Comparison of ENCODE assay signal across 32 cellular contexts in the genomic region with DNA sequence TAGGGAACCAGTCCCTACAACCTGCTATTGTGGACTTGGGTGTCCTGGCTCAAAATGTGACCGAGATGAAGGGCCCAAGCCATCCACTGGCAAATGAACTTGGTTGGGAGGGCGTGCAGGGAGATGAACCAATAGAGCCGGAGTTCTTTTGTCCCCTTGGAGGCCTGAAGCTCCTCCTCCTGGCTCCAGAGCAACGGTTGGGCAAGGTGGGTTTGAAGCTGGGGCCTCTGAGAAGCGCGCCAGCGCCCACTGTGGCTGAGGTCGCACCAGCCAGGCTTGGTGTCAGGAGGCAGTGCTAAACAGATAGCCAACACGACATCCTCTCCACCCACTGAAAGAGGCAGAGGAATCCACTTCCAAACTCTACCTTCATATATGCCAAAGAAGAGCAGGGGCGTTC. TPM values are rescaled to one million over a fixed set of nuclear protein-coding genes. Genes with fewer than 3 reads are reported as not detected.
DNase-seq lines count a peak whose midpoint lies in the region; ATAC-seq, FAIRE-seq and TF ChIP-seq lines count a peak whose summit lies in the region.
"Had no signal": no experiment of that assay in that cellular context is flagged by ENCODE, and none has a peak within 500 bp of the region (broad histone marks: within the 10 kb centered on the region; RNA-seq: fewer than 3 reads in every experiment).

No MANE protein-coding gene starts in this region.

- TF ChIP-seq POLR2A in H1 (IDR thresholded peaks at IDR 0.05; ENCODE audit: control extremely low read depth in 1 of 2, low read depth in 2 of 2, low read length in 2 of 2) (no peak), ovary (IDR thresholded peaks at IDR 0.05) (no peak)

- H2BK5ac ChIP-seq in H1 (ENCODE audit: low read depth, low read length) = peak overlapping the region; percentile 10; the same call in 1 of the 2 replicates

- H2BK20ac ChIP-seq in H1 (ENCODE audit: low read length) = no peak overlapping the region

- H3K9ac ChIP-seq in H1 (replicated peaks in 1 of 4; ENCODE audit: extremely low read depth in 1 of 4, low read depth in 3 of 4, low read length in 3 of 4) (no peak overlapping the region), neural progenitor cell (no peak overlapping the region)
- H3K9ac ChIP-seq: GM23248 had no signal

- no peak for ATAC-seq in GM19035 (IDR thresholded peaks at IDR 0.05; ENCODE audit: unreplicated experiment)
- ATAC-seq: activated CD4-positive, alpha-beta T cell treated with anti-CD3 and anti-CD28 coated beads for 36 hours; activated CD8-positive, alpha-beta T cell treated with anti-CD3 and anti-CD28 coated beads for 36 hours; heart right ventricle; left colon; stimulated activated naive B cell treated with anti-CD40 and anti-IgM and Interleukin-4, amounts not matched to agents 10 μg/mL and 1 μg/mL and 100 μg/mL, for 72 hours had no signal

- H3K4me2 ChIP-seq in H1 (ENCODE audit: insufficient read depth in 1 of 2, low read depth in 2 of 2, low read length in 2 of 2) (no peak overlapping the region), neural progenitor cell (no peak overlapping the region)

- H3K56ac ChIP-seq in H1 (replicated peaks; ENCODE audit: insufficient read length, low read depth, low read length) = no peak overlapping the region

- no peaks in the 10 kb centered on the region for H3K27me3 ChIP-seq in H1 (replicated peaks in 1 of 4; ENCODE audit: control insufficient read depth in 3 of 4, extremely low read depth in 1 of 4, insufficient read depth in 3 of 4, low read length in 3 of 4)
- H3K27me3 ChIP-seq in neural progenitor cell = no peaks in the 10 kb centered on the region
- H3K27me3 ChIP-seq in ovary = no peaks in the 10 kb centered on the region
- H3K27me3 ChIP-seq: heart right ventricle, Peyer's patch, upper lobe of left lung had no signal

- no peak overlapping the region for H3K4ac ChIP-seq in H1 (replicated peaks; ENCODE audit: insufficient read length, low read depth, low read length)

- TF ChIP-seq CTCF in H1 (IDR thresholded peaks at IDR 0.05; ENCODE audit: control extremely low read depth in 1 of 3, insufficient read depth in 1 of 3, low read depth in 1 of 3, low read length in 3 of 3) (peak; percentile 71 to 74 (median 72)), neural progenitor cell (IDR thresholded peaks at IDR 0.05) (peak; percentile 25), ovary (IDR thresholded peaks at IDR 0.05) (no peak)

- H4K20me1 ChIP-seq in H1 (replicated peaks in 1 of 2; ENCODE audit: control insufficient read depth in 1 of 2, insufficient read depth in 2 of 2, low read length in 2 of 2) (no peaks in the 10 kb centered on the region), neural progenitor cell (ENCODE audit: low read depth) (no peaks in the 10 kb centered on the region)

- H3K23me2 ChIP-seq in H1 (ENCODE audit: low read depth, low read length) = no peaks in the 10 kb centered on the region

- peak; percentile 78 for FAIRE-seq in H1 (lab: Jason Lieb, UNC)
- FAIRE-seq: frontal cortex had no signal

- H3K4me1 ChIP-seq in H1 (replicated peaks in 1 of 4; ENCODE audit: control insufficient read depth in 3 of 4, insufficient read depth in 4 of 4, low read length in 3 of 4) (peaks cover 0 to 2% (median 0%) of the 10 kb centered on the region in 4 experiments; a peak in 2 of 7 replicates), neural progenitor cell (no peaks in the 10 kb centered on the region), ovary (ENCODE audit: insufficient read depth) (no peaks in the 10 kb centered on the region)
- H3K4me1 ChIP-seq: heart right ventricle, Peyer's patch, upper lobe of left lung had no signal

- TF ChIP-seq RAD21 in Ishikawa (IDR thresholded peaks at IDR 0.05; ENCODE audit: low read depth) (peak; percentile 36; the same call in 1 of the 2 replicates), H1 (IDR thresholded peaks at IDR 0.05 in 1 of 2, conservative IDR thresholded peaks at IDR 0.05 in 1 of 2; ENCODE audit: low read depth in 2 of 2, low read length in 2 of 2) (peak; percentile 80 to 86)

- no peak overlapping the region for H3K4me3 Mint-ChIP-seq in neural progenitor cell
- H3K4me3 Mint-ChIP-seq: activated CD4-positive, alpha-beta T cell treated with anti-CD3 and anti-CD28 coated beads for 36 hours; activated CD8-positive, alpha-beta T cell treated with anti-CD3 and anti-CD28 coated beads for 36 hours; activated naive CD4-positive, alpha-beta T cell treated with anti-CD3 and anti-CD28 coated beads for 36 hours; CD4-positive, CD25-positive, alpha-beta regulatory T cell; central memory CD8-positive, alpha-beta T cell; immature natural killer cell; nephron; stimulated activated naive B cell treated with anti-CD40 and anti-IgM and Interleukin-4, amounts not matched to agents 10 μg/mL and 1 μg/mL and 100 μg/mL, for 72 hours had no signal

- H3K9me3 ChIP-seq in H1 (ENCODE audit: insufficient read depth in 2 of 2, low read depth in 1 of 2, low read length in 1 of 2) = no peaks in the 10 kb centered on the region
- no peaks in the 10 kb centered on the region for H3K9me3 ChIP-seq in neural progenitor cell (ENCODE audit: low read depth)
- no peaks in the 10 kb centered on the region for H3K9me3 ChIP-seq in ovary
- H3K9me3 ChIP-seq: heart right ventricle, Peyer's patch, upper lobe of left lung had no signal

- H3K23ac ChIP-seq in H1 (ENCODE audit: insufficient read length) = no peak overlapping the region

- H3K27me3 Mint-ChIP-seq in neural progenitor cell (ENCODE audit: insufficient read depth, low read depth) = no peaks in the 10 kb centered on the region
- H3K27me3 Mint-ChIP-seq: activated CD4-positive, alpha-beta T cell treated with anti-CD3 and anti-CD28 coated beads for 36 hours; activated CD8-positive, alpha-beta T cell treated with anti-CD3 and anti-CD28 coated beads for 36 hours; CD4-positive, CD25-positive, alpha-beta regulatory T cell; central memory CD8-positive, alpha-beta T cell; stimulated activated naive B cell treated with anti-CD40 and anti-IgM and Interleukin-4, amounts not matched to agents 10 μg/mL and 1 μg/mL and 100 μg/mL, for 72 hours had no signal

- CTCF ChIA-PET in H1 (lab: Charles Lee; ENCODE audit: partially characterized antibody) = interaction anchor here (0.6 to 5.7 kb wide), 31 partner anchors 9 to 975 kb away, joined by 3 to 47 read pairs (median 4); a partner anchor contains a TSS

- H3K36me3 Mint-ChIP-seq in neural progenitor cell = peaks cover 12% of the 10 kb centered on the region

- H3K14ac ChIP-seq in H1 (ENCODE audit: insufficient read length) = no peak overlapping the region

- peak overlapping the region; percentile 47; the same call in 1 of the 2 replicates for H2AFZ ChIP-seq in H1 (ENCODE audit: low read length)
- H2AFZ ChIP-seq in neural progenitor cell (replicated peaks) = no peak overlapping the region
- H2AFZ ChIP-seq: GM23248 had no signal

- H2BK15ac ChIP-seq in H1 (ENCODE audit: low read length) = no peak overlapping the region

- H2AK5ac ChIP-seq in H1 (ENCODE audit: low read depth, low read length) = no peak overlapping the region

- H3K9me3 Mint-ChIP-seq in neural progenitor cell = no peaks in the 10 kb centered on the region
- H3K9me3 Mint-ChIP-seq: activated CD8-positive, alpha-beta T cell treated with anti-CD3 and anti-CD28 coated beads for 36 hours; activated naive CD4-positive, alpha-beta T cell treated with anti-CD3 and anti-CD28 coated beads for 36 hours; central memory CD8-positive, alpha-beta T cell; immature natural killer cell; nephron; stimulated activated naive B cell treated with anti-CD40 and anti-IgM and Interleukin-4, amounts not matched to agents 10 μg/mL and 1 μg/mL and 100 μg/mL, for 72 hours had no signal

- H4K91ac ChIP-seq in H1 (replicated peaks; ENCODE audit: insufficient read length, low read length) = no peak overlapping the region

- WGBS in H1 (ENCODE audit: extremely low coverage in 1 of 2, insufficient coverage in 1 of 2, insufficient read length in 1 of 2, insufficient replicate concordance in 2 of 2, low coverage in 1 of 2, low lambda C conversion rate in 2 of 2, missing lambda C conversion rate in 1 of 2), 2 experiments = 71% methylated on average over 10 of the region's 10 CpGs; no CpG with 5 or more reads in 1 of the 2 experiments
- WGBS in ovary, 3 donors = 77 to 79% (median 78%) methylated on average over 10 of the region's 10 CpGs

- POLR2A ChIA-PET in H1 (lab: Charles Lee; ENCODE audit: partially characterized antibody) = interaction anchor here (0.5 to 2.3 kb wide), 6 partner anchors 9 to 182 kb away, joined by 3 to 8 read pairs (median 3); a partner anchor contains a TSS

- no peak overlapping the region for H3K4me3 ChIP-seq in H1 (ENCODE audit: extremely low read depth in 1 of 4, insufficient read depth in 2 of 4, low read depth in 3 of 4, low read length in 4 of 4)
- no peak overlapping the region for H3K4me3 ChIP-seq in neural progenitor cell
- H3K4me3 ChIP-seq in ovary = no peak overlapping the region
- H3K4me3 ChIP-seq: GM23248, heart right ventricle, Peyer's patch, skin epidermis, upper lobe of left lung had no signal

- H4K5ac ChIP-seq in H1 (ENCODE audit: insufficient read length, low read depth, low read length) = no peak overlapping the region

- peak overlapping the region; percentile 46; the same call in 1 of the 2 replicates for H2BK12ac ChIP-seq in H1 (ENCODE audit: low read depth, low read length)

- no peak for TF ChIP-seq EP300 in Ishikawa (IDR thresholded peaks at IDR 0.05; ENCODE audit: borderline replicate concordance)
- no peak for TF ChIP-seq EP300 in H1 (IDR thresholded peaks at IDR 0.05; ENCODE audit: borderline replicate concordance in 1 of 2, low read depth in 2 of 2, low read length in 2 of 2)
- no peak for TF ChIP-seq EP300 in ovary (IDR thresholded peaks at IDR 0.05)

- H3K4me1 Mint-ChIP-seq in neural progenitor cell = no peaks in the 10 kb centered on the region
- H3K4me1 Mint-ChIP-seq: activated CD4-positive, alpha-beta T cell treated with anti-CD3 and anti-CD28 coated beads for 36 hours; CD4-positive, CD25-positive, alpha-beta regulatory T cell; central memory CD8-positive, alpha-beta T cell; immature natural killer cell; nephron; stimulated activated naive B cell treated with anti-CD40 and anti-IgM and Interleukin-4, amounts not matched to agents 10 μg/mL and 1 μg/mL and 100 μg/mL, for 72 hours had no signal

- no peak overlapping the region for H2BK120ac ChIP-seq in H1 (replicated peaks; ENCODE audit: low read depth, low read length)

- DNase-seq in NCI-H748 (lab: John Stamatoyannopoulos, UW; ENCODE audit: unreplicated experiment) (peak; percentile 20), NCI-H748 treated with DMSO at 0.1 percent for 48 hours (lab: John Stamatoyannopoulos, UW) (no peak), H1 (ENCODE audit: low read depth in 1 of 2, low spot score in 2 of 2) (peak; percentile 49 to 79), neural progenitor cell (ENCODE audit: low spot score) (peak; percentile 49), amygdala (lab: John Stamatoyannopoulos, UW) (no peak), ovary (no peak)
- DNase-seq: activated CD4-positive, alpha-beta T cell treated with anti-CD3 and anti-CD28 coated beads for 36 hours; activated CD8-positive, alpha-beta memory T cell treated with anti-CD3 and anti-CD28 coated beads, Interleukin-2, amount 50 U/mL, for 48 hours; activated CD8-positive, alpha-beta T cell treated with anti-CD3 and anti-CD28 coated beads for 36 hours; activated naive CD4-positive, alpha-beta T cell treated with anti-CD3 and anti-CD28 coated beads for 36 hours; CD4-positive, CD25-positive, alpha-beta regulatory T cell; GM23248; heart right ventricle; immature natural killer cell; KBM-7; left colon; mammary epithelial cell; NCI-H1092 treated with DMSO at 0.1 percent for 48 hours; NCI-H1694 treated with DMSO at 0.1 percent for 48 hours; NCI-H2171; NCI-H510A treated with DMSO at 0.1 percent for 48 hours; Peyer's patch; stimulated activated naive B cell treated with anti-CD40 and anti-IgM and Interleukin-4, amounts not matched to agents 10 μg/mL and 1 μg/mL and 100 μg/mL, for 72 hours; T-helper 2 cell; upper lobe of left lung had no signal

- no peak overlapping the region for H3K27ac Mint-ChIP-seq in neural progenitor cell
- H3K27ac Mint-ChIP-seq: activated CD4-positive, alpha-beta T cell treated with anti-CD3 and anti-CD28 coated beads for 36 hours; activated CD8-positive, alpha-beta T cell treated with anti-CD3 and anti-CD28 coated beads for 36 hours; activated naive CD4-positive, alpha-beta T cell treated with anti-CD3 and anti-CD28 coated beads for 36 hours; immature natural killer cell; nephron; stimulated activated naive B cell treated with anti-CD40 and anti-IgM and Interleukin-4, amounts not matched to agents 10 μg/mL and 1 μg/mL and 100 μg/mL, for 72 hours had no signal

- intact Hi-C loops in ovary (cut with DNase I) = no loop called here

- H3K18ac ChIP-seq in H1 (ENCODE audit: extremely low read depth, low read length) = peak overlapping the region; percentile 60; the same call in 1 of the 2 replicates

- no peaks in the 10 kb centered on the region for H3F3A ChIP-seq in neural progenitor cell (ENCODE audit: low read depth)

- no peaks in the 10 kb centered on the region for H3K79me2 ChIP-seq in H1 (ENCODE audit: control insufficient read depth in 1 of 2, insufficient read depth in 2 of 2, low read length in 2 of 2)
- H3K79me2 ChIP-seq in neural progenitor cell (ENCODE audit: low read depth) = no peaks in the 10 kb centered on the region

- H3K27ac ChIP-seq in H1 (ENCODE audit: low read depth, low read length) = no peak overlapping the region
- no peak overlapping the region for H3K27ac ChIP-seq in neural progenitor cell
- H3K27ac ChIP-seq in ovary = no peak overlapping the region
- H3K27ac ChIP-seq: GM23248, heart right ventricle, Peyer's patch, skin epidermis, upper lobe of left lung had no signal

- no peaks in the 10 kb centered on the region for H3K79me1 ChIP-seq in H1 (ENCODE audit: low read depth, low read length)

- H3K36me3 ChIP-seq in H1 (ENCODE audit: control insufficient read depth in 2 of 4, insufficient read depth in 4 of 4, low read length in 3 of 4) (no peaks in the 10 kb centered on the region), neural progenitor cell (no peaks in the 10 kb centered on the region), ovary (no peaks in the 10 kb centered on the region)
- H3K36me3 ChIP-seq: Peyer's patch had no signal

- H4K8ac ChIP-seq in H1 (ENCODE audit: extremely low read depth, insufficient read depth, low read length) = 0 out of 2 replicates have a peak overlapping the region, but pooled peaks have one; percentile 63

RNA-seq across cellular contexts. Expression of a gene that starts 36.0 kb away (rescaled TPM):
- 62.6 and 64.2 TPM in 2 replicates for total RNA-seq in H1 (2021; fragmentation: NEBNext Ultra II Directional; extraction: Animal tissue kit (Norgen Biotek cat#: 25700))
- polyA plus RNA-seq in H1 (2011; rRNA removed) (44.8 and 57.8 TPM in 2 replicates), ovary (10 to 100 TPM; 30.9 to 48.4 TPM)
- 73.7 TPM for polyA plus RNA-seq in H1 (2011; cell fraction: cytosol; rRNA removed)
- polyA plus RNA-seq in H1 (2011; cell fraction: nucleus; rRNA removed) = 60.0 TPM
- polyA plus RNA-seq in H1 (2012, experiment 1 of 2) = 48.4 to 49.4 TPM (median 48.9 TPM) in 4 replicates
- polyA plus RNA-seq in H1 (2012, experiment 2 of 2) = 18.3 TPM
- 32.1 TPM for polyA plus RNA-seq in H1 (2013, experiment 1 of 2)
- polyA plus RNA-seq in H1 (2013, experiment 2 of 2) = 31.1 TPM
- polyA minus RNA-seq in H1 (2011; rRNA and poly(A)+ RNA removed) = 34.2 and 37.0 TPM in 2 replicates
- polyA minus RNA-seq in H1 (2011; cell fraction: cytosol; rRNA and poly(A)+ RNA removed) = 19.7 TPM
- polyA minus RNA-seq in H1 (2011; cell fraction: nucleus; rRNA and poly(A)+ RNA removed) = 19.7 TPM
- total RNA-seq in neural progenitor cell (ENCODE audit: low replicate concordance) (38.1 and 48.7 TPM in 2 replicates), ovary (10 to 100 TPM; 25.5 to 60.0 (median 48.0) TPM)

RNA-seq across cellular contexts. Expression of a gene that starts 38.2 kb away (rescaled TPM):
- 4.1 and 5.0 TPM in 2 replicates for total RNA-seq in H1 (2021; fragmentation: NEBNext Ultra II Directional; extraction: Animal tissue kit (Norgen Biotek cat#: 25700))
- polyA plus RNA-seq in H1 (2011; rRNA removed) (13.8 and 17.3 TPM in 2 replicates), ovary (10 to 100 TPM in 1 of 2 donors, 1 to 10 TPM in 1; 5.5 to 13.7 TPM)
- polyA plus RNA-seq in H1 (2011; cell fraction: cytosol; rRNA removed) = 15.6 TPM
- polyA plus RNA-seq in H1 (2011; cell fraction: nucleus; rRNA removed) = 14.0 TPM
- 6.2 to 9.6 TPM (median 8.4 TPM) in 4 replicates for polyA plus RNA-seq in H1 (2012, experiment 1 of 2)
- polyA plus RNA-seq in H1 (2012, experiment 2 of 2) = 3.5 TPM
- polyA plus RNA-seq in H1 (2013, experiment 1 of 2) = 5.0 TPM
- 5.5 TPM for polyA plus RNA-seq in H1 (2013, experiment 2 of 2)
- 11.3 and 11.7 TPM in 2 replicates for polyA minus RNA-seq in H1 (2011; rRNA and poly(A)+ RNA removed)
- 3.4 TPM for polyA minus RNA-seq in H1 (2011; cell fraction: cytosol; rRNA and poly(A)+ RNA removed)
- 5.2 TPM for polyA minus RNA-seq in H1 (2011; cell fraction: nucleus; rRNA and poly(A)+ RNA removed)
- total RNA-seq in neural progenitor cell (ENCODE audit: low replicate concordance) (9.4 and 16.0 TPM in 2 replicates), ovary (1 to 10 TPM; 1.3 to 10.0 (median 7.2) TPM)

RNA-seq across cellular contexts. Expression of a gene that starts 59.6 kb away (rescaled TPM):
- total RNA-seq in H1 (2021; fragmentation: NEBNext Ultra II Directional; extraction: Animal tissue kit (Norgen Biotek cat#: 25700)) = 2.1 and 3.3 TPM in 2 replicates
- polyA plus RNA-seq in H1 (2011; rRNA removed) = 5.5 and 9.1 TPM in 2 replicates
- 5.8 TPM for polyA plus RNA-seq in H1 (2011; cell fraction: cytosol; rRNA removed)
- polyA plus RNA-seq in H1 (2011; cell fraction: nucleus; rRNA removed) = 5.2 TPM
- polyA plus RNA-seq in H1 (2012, experiment 1 of 2) = 1.8 to 3.6 TPM (median 2.8 TPM) in 4 replicates
- polyA plus RNA-seq in H1 (2012, experiment 2 of 2) = 4.0 TPM
- 1.5 TPM for polyA plus RNA-seq in H1 (2013, experiment 1 of 2)
- polyA plus RNA-seq in H1 (2013, experiment 2 of 2) = 1.3 TPM
- 0.63 and 1.1 TPM in 2 replicates for polyA minus RNA-seq in H1 (2011; rRNA and poly(A)+ RNA removed)
- 1.2 TPM for polyA minus RNA-seq in H1 (2011; cell fraction: cytosol; rRNA and poly(A)+ RNA removed)
- polyA minus RNA-seq in H1 (2011; cell fraction: nucleus; rRNA and poly(A)+ RNA removed) = 1.2 TPM
- total RNA-seq in neural progenitor cell (ENCODE audit: low replicate concordance) = 1.6 and 2.2 TPM in 2 replicates
- 10 to 100 TPM in 1 of 7 donors, 1 to 10 TPM in 1, under 1 TPM in 2, not detected in 3; 0.31 to 15.2 (median 1.00) TPM for total RNA-seq in ovary
- polyA plus RNA-seq in ovary = under 1 TPM in 1 of 2 donors, not detected in 1; 0.34 TPM
- total RNA-seq: frontal cortex, GM23248, osteoblast had no signal
- polyA plus RNA-seq: GM23248 had no signal

Comparison
In these comparisons a context has a peak if more than half of its experiments do, and no peak if none do; other contexts are left out.
1. DNase-seq: peak in NCI-H748 (single experiment), H1 (2 of 2) and neural progenitor cell (single experiment); none in NCI-H748 treated with DMSO at 0.1 percent for 48 hours (single experiment), amygdala (0 of 56) and ovary (0 of 5).
2. CTCF ChIP-seq: peak in H1 (3 of 3) and neural progenitor cell (single experiment); none in ovary (0 of 3).